16 cellular contexts compared by ENCODE assay signal in genomic region chr13:63184693-63185092, GRCh38.
DNase-seq lines count a peak whose midpoint lies in the region; ATAC-seq and TF ChIP-seq lines count a peak whose summit lies in the region.
"Had no signal": no experiment of that assay in that cellular context is flagged by ENCODE, and none has a peak within 500 bp of the region (broad histone marks: within the 10 kb centered on the region; RNA-seq: fewer than 3 reads in every experiment).

No MANE protein-coding gene starts in this region.

- H3K27me3 ChIP-seq in cardiac muscle cell (no peaks in the 10 kb centered on the region), heart right ventricle (no peaks in the 10 kb centered on the region), SJCRH30 (no peaks in the 10 kb centered on the region), foreskin keratinocyte (no peaks in the 10 kb centered on the region)
- H3K27me3 ChIP-seq: gastroesophageal sphincter had no signal

- H3K36me3 ChIP-seq in cardiac muscle cell, result no peaks in the 10 kb centered on the region
- H3K36me3 ChIP-seq in heart right ventricle, result no peaks in the 10 kb centered on the region
- no peaks in the 10 kb centered on the region; the same call in 1 of the 2 replicates for H3K36me3 ChIP-seq in SJCRH30
- H3K36me3 ChIP-seq: gastroesophageal sphincter had no signal

- TF ChIP-seq CTCF in cardiac muscle cell (IDR thresholded peaks at IDR 0.05; ENCODE audit: low read depth, low read length) (no peak), heart right ventricle (IDR thresholded peaks at IDR 0.05) (no peak), foreskin keratinocyte (conservative IDR thresholded peaks at IDR 0.05) (no peak)

- no peaks in the 10 kb centered on the region for H3K9me3 ChIP-seq in cardiac muscle cell (ENCODE audit: low read depth)
- H3K9me3 ChIP-seq in heart right ventricle, result peaks cover 0 to 17% (median 0%) of the 10 kb centered on the region in 11 donors
- H3K9me3 ChIP-seq in SJCRH30 (replicated peaks), result no peaks in the 10 kb centered on the region
- H3K9me3 ChIP-seq: gastroesophageal sphincter had no signal

- intact Hi-C loops in heart right ventricle (cut with DNase I), result no loop called here
- intact Hi-C loops in Right ventricle myocardium superior (cut with DNase I), result no loop called here
- intact Hi-C loops in Right ventricle myocardium inferior (cut with DNase I), result no loop called here

- no peaks in the 10 kb centered on the region for H3K4me1 ChIP-seq in cardiac muscle cell (ENCODE audit: low read depth)
- no peaks in the 10 kb centered on the region for H3K4me1 ChIP-seq in heart right ventricle
- H3K4me1 ChIP-seq in SJCRH30, result peaks cover 4% of the 10 kb centered on the region; the same call in 1 of the 2 replicates
- H3K4me1 ChIP-seq in foreskin keratinocyte, result peaks cover 7% of the 10 kb centered on the region
- H3K4me1 ChIP-seq: gastroesophageal sphincter had no signal

- DNase-seq in cardiac muscle cell (ENCODE audit: low read depth in 1 of 2, low spot score in 1 of 2) (peak; percentile 3 to 48), heart right ventricle (no peak), SJCRH30 (peak; percentile 69 to 78), foreskin keratinocyte (peak; percentile 34 to 62), NCI-H2196 (lab: John Stamatoyannopoulos, UW; ENCODE audit: unreplicated experiment) (no peak), Right ventricle myocardium superior (no peak), Right ventricle myocardium inferior (ENCODE audit: missing footprints) (no peak)
- DNase-seq: activated CD4-positive, CD25-positive, alpha-beta regulatory T cell; activated T-cell treated with anti-CD3 and anti-CD28 coated beads, Interleukin-2, amount 50 U/mL, for 24 hours; caudate nucleus; HCEC 1CT; mucosa of descending colon; NCI-H1694 treated with DMSO at 0.1 percent for 48 hours; OCI-M1 had no signal

- H3K4me3 ChIP-seq in cardiac muscle cell (no peak overlapping the region), heart right ventricle (no peak overlapping the region), SJCRH30 (no peak overlapping the region)
- H3K4me3 ChIP-seq: gastroesophageal sphincter, mucosa of descending colon had no signal

- no peak for ATAC-seq in heart right ventricle
- ATAC-seq in foreskin keratinocyte, result peak; percentile 80
- ATAC-seq in HG02981 (IDR thresholded peaks at IDR 0.05; ENCODE audit: unreplicated experiment), result no peak
- ATAC-seq in Right ventricle myocardium superior (ENCODE audit: poor library complexity), result no peak
- no peak for ATAC-seq in Right ventricle myocardium inferior
- ATAC-seq: gastroesophageal sphincter, mucosa of descending colon had no signal

- no peak overlapping the region for H3K27ac ChIP-seq in cardiac muscle cell
- H3K27ac ChIP-seq in heart right ventricle, result no peak overlapping the region
- H3K27ac ChIP-seq in SJCRH30, result peak overlapping the region; percentile 41; the same call in 1 of the 2 replicates
- no peak overlapping the region for H3K27ac ChIP-seq in foreskin keratinocyte
- H3K27ac ChIP-seq: gastroesophageal sphincter had no signal

- 66 to 74% methylated on average over 2 of the region's 2 CpGs for WGBS in heart right ventricle, 2 donors

Comparison
In these comparisons a context has a peak if more than half of its experiments do, and no peak if none do; other contexts are left out.
1. DNase-seq: peak in cardiac muscle cell (2 of 2), SJCRH30 (2 of 2) and foreskin keratinocyte (2 of 2); none in heart right ventricle (0 of 2), NCI-H2196 (single experiment), Right ventricle myocardium superior (single experiment) and Right ventricle myocardium inferior (single experiment).